8 cellular contexts compared by ENCODE assay signal in the genomic region with DNA sequence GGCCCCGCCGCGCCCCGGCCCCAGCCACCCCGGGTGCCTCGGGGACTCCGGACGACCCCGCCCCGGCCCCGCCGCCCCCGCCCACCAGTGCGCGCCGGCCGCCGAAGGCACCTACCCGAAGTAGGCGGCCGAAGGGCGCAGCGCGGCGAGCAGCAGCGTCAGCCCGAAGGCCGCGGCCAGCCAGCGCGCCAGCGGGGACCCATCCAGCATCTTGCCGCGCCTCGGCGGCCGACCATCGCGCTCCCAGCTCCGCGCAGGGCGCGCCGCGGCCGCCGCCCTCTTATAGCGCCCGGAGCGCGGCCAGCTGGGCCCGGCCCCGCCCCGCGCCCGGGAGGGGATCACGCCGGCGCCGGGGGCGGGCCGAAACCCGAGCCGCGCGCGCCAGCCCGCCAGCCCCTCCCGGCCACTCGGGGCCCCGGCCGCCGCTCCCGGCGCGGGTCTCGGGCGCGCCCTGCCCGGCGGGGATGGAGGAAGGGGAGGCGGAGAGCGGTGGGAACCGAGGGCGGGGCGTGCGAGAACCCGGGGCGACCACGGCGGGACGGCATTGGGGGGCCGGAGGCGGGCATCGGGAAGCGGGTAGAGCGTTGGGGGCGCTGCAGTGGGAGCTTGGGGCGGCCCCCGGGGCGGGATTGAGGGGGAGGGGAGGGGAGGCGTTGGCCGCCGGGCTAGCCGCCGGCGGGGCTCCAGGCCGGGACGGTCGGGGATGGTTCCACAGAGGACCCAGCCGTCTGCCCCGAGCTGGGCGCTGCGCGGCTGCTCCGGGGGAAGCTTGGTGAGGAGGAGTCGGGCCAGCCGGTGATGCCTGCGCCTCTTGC. TPM values are rescaled to one million over a fixed set of nuclear protein-coding genes. Genes with fewer than 3 reads are reported as not detected.
DNase-seq lines count a peak whose midpoint lies in the region; ATAC-seq, FAIRE-seq and TF ChIP-seq lines count a peak whose summit lies in the region.

A gene with protein sequence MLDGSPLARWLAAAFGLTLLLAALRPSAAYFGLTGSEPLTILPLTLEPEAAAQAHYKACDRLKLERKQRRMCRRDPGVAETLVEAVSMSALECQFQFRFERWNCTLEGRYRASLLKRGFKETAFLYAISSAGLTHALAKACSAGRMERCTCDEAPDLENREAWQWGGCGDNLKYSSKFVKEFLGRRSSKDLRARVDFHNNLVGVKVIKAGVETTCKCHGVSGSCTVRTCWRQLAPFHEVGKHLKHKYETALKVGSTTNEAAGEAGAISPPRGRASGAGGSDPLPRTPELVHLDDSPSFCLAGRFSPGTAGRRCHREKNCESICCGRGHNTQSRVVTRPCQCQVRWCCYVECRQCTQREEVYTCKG (minus strand): TSS at position 255 of the 815 bp plus-strand sequence. CDS start 45 bp downstream, at position 210.

- no peaks in the 10 kb centered on the region for H3K9me3 Mint-ChIP-seq in CD8-positive, alpha-beta memory T cell
- no peaks in the 10 kb centered on the region for H3K9me3 Mint-ChIP-seq in stimulated activated naive CD8-positive, alpha-beta T cell treated with anti-CD3 and anti-CD28 coated beads, Interleukin-15, Interleukin-2, amounts not matched to agents 100 ng/mL and 50 ng/mL, for 24 hours

- CTCF ChIA-PET in CD8-positive, alpha-beta memory T cell (lab: Charles Lee): interaction anchor here (0.7 to 3.9 kb wide), 4 partner anchors 98 to 185 kb away, joined by 3 to 27 read pairs (median 13); no protein-coding TSS in a partner anchor

- peak within 1 kb of the TSS; percentile 47 for H3K4me3 ChIP-seq in CD8-positive, alpha-beta memory T cell (ENCODE audit: low read length)
- H3K4me3 ChIP-seq in cardiac fibroblast (replicated peaks in 1 of 2; ENCODE audit: low read depth in 2 of 2, low read length in 2 of 2): peak within 1 kb of the TSS; percentile 43 to 56

- peaks cover 11% of the 10 kb centered on the region for H3K27me3 ChIP-seq in CD8-positive, alpha-beta memory T cell (ENCODE audit: insufficient read depth, low read length, poor library complexity, severe bottlenecking)

- no peaks in the 10 kb centered on the region for H3K36me3 ChIP-seq in CD8-positive, alpha-beta memory T cell (ENCODE audit: insufficient read depth, low read length)

- POLR2A ChIA-PET in CD8-positive, alpha-beta memory T cell (lab: Charles Lee): interaction anchor here (1.1 kb wide), 1 partner anchor 182 kb away, joined by 4 read pairs; no protein-coding TSS in a partner anchor

- H3K4me1 Mint-ChIP-seq in CD8-positive, alpha-beta memory T cell: peaks cover 6 to 16% (median 10%) of the 10 kb centered on the region in 3 donors
- H3K4me1 Mint-ChIP-seq in stimulated activated naive CD8-positive, alpha-beta T cell treated with anti-CD3 and anti-CD28 coated beads, Interleukin-15, Interleukin-2, amounts not matched to agents 100 ng/mL and 50 ng/mL, for 24 hours (ENCODE audit: low read depth): peaks cover 12% of the 10 kb centered on the region

- ATAC-seq in GM21723 (IDR thresholded peaks at IDR 0.05; ENCODE audit: unreplicated experiment) (peak; percentile 46), HG02884 (IDR thresholded peaks at IDR 0.05; ENCODE audit: unreplicated experiment) (no peak)

- no peak for TF ChIP-seq CTCF in cardiac fibroblast (IDR thresholded peaks at IDR 0.05; ENCODE audit: low read depth, low read length)

- H3K4me1 ChIP-seq in CD8-positive, alpha-beta memory T cell (ENCODE audit: insufficient read depth, low read length): peaks cover 6% of the 10 kb centered on the region

- H3K9me3 ChIP-seq in CD8-positive, alpha-beta memory T cell (ENCODE audit: low read length): no peaks in the 10 kb centered on the region

- DNase-seq in CD8-positive, alpha-beta memory T cell: peak in 1 of 5 donors; percentile 44
- DNase-seq in NCI-H460 (ENCODE audit: extremely low read depth, low read depth) (peak; percentile 45), cardiac fibroblast (ENCODE audit: low read depth in 2 of 2) (peak; percentile 33 to 54), iris pigment epithelial cell (ENCODE audit: low read depth) (peak; percentile 52), GM19239 (ENCODE audit: insufficient read length, low spot score) (no peak)

- H3K27me3 Mint-ChIP-seq in CD8-positive, alpha-beta memory T cell: peaks cover 10 to 21% of the 10 kb centered on the region in 2 donors
- peaks cover 15% of the 10 kb centered on the region for H3K27me3 Mint-ChIP-seq in stimulated activated naive CD8-positive, alpha-beta T cell treated with anti-CD3 and anti-CD28 coated beads, Interleukin-15, Interleukin-2, amounts not matched to agents 100 ng/mL and 50 ng/mL, for 24 hours

- H3K27ac ChIP-seq in CD8-positive, alpha-beta memory T cell (ENCODE audit: low read depth, low read length): no peak within 1 kb of the TSS

- no peak within 1 kb of the TSS for H3K27ac Mint-ChIP-seq in CD8-positive, alpha-beta memory T cell
- H3K27ac Mint-ChIP-seq in stimulated activated naive CD8-positive, alpha-beta T cell treated with anti-CD3 and anti-CD28 coated beads, Interleukin-15, Interleukin-2, amounts not matched to agents 100 ng/mL and 50 ng/mL, for 24 hours: no peak within 1 kb of the TSS

- no peaks in the 10 kb centered on the region for H3K36me3 Mint-ChIP-seq in CD8-positive, alpha-beta memory T cell
- no peaks in the 10 kb centered on the region for H3K36me3 Mint-ChIP-seq in stimulated activated naive CD8-positive, alpha-beta T cell treated with anti-CD3 and anti-CD28 coated beads, Interleukin-15, Interleukin-2, amounts not matched to agents 100 ng/mL and 50 ng/mL, for 24 hours (ENCODE audit: low read depth)

- no peak for FAIRE-seq in GM19239 (lab: Jason Lieb, UNC)

- peak within 1 kb of the TSS; percentile 61 to 82 (median 70) for H3K4me3 Mint-ChIP-seq in CD8-positive, alpha-beta memory T cell
- H3K4me3 Mint-ChIP-seq in stimulated activated naive CD8-positive, alpha-beta T cell treated with anti-CD3 and anti-CD28 coated beads, Interleukin-15, Interleukin-2, amounts not matched to agents 100 ng/mL and 50 ng/mL, for 24 hours: peak within 1 kb of the TSS; percentile 64

RNA-seq across cellular contexts. Expression of the gene that starts here (rescaled TPM):
- under 1 TPM; 0.07 to 0.13 TPM for total RNA-seq in CD8-positive, alpha-beta memory T cell
- not detected for polyA plus RNA-seq in CD8-positive, alpha-beta memory T cell
- 0.06 and 0.10 TPM in 2 replicates for total RNA-seq in NCI-H460 (2014; rRNA removed; shearing (Covaris generic))
- polyA plus RNA-seq in NCI-H460 (2014; cell fraction: nucleus; rRNA removed): 0.22 TPM in 1 of 2 replicates, not detected in the other

Comparison
In these comparisons a context has a peak if more than half of its experiments do, and no peak if none do; other contexts are left out.
1. Peak in DNase-seq in NCI-H460; RNA of the gene not detected or under 1 TPM.